8 cellular contexts compared by ENCODE assay signal in the genomic region with DNA sequence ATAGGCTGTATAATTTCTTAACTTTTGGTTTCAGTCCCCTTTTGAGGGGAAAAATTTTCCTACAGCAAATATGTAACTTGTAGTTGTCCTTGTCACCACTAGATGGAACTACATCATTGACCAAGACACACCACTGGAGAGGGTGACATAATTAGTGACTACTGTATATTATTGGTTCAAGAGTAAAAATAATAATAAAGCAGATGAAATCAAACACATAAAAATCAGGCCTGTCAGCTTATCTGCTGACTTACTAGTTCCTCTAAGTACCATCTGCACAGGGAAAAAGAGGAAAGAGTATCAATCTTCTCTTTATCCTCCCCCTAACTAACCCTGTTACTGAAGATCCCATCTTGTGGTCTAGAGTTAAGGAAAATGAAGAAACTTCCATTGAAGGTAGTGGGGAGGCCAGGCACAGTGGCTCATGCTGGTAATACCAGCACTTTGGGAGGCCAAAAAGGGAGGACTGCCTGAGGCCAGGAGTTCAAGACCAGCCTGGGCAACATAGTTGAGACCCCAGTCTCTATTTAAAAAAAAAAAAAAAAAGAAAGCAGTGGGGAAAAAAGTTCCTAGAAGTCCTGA. TPM values are rescaled to one million over a fixed set of nuclear protein-coding genes. Genes with fewer than 3 reads are reported as not detected.
DNase-seq lines count a peak whose midpoint lies in the region; TF ChIP-seq lines count a peak whose summit lies in the region.

No MANE protein-coding gene starts in this region.

- DNase-seq in NCI-H2107 treated with DMSO at 0.1 percent for 48 hours (lab: John Stamatoyannopoulos, UW; ENCODE audit: unreplicated experiment) (peak; percentile 2), NCI-H2107 (lab: John Stamatoyannopoulos, UW) (no peak), H4 (ENCODE audit: low spot score) (peak; percentile 26), LNCaP clone FGC (ENCODE audit: low read depth) (peak; percentile 23), SKM-1 treated with dmso at 0.1 percent for 144 hours (lab: John Stamatoyannopoulos, UW; ENCODE audit: unreplicated experiment) (peak; percentile 35), fibroblast of mammary gland (ENCODE audit: low read depth) (peak; percentile 64), non-pigmented ciliary epithelial cell (ENCODE audit: low read depth) (peak; percentile 14), COLO668 (lab: John Stamatoyannopoulos, UW; ENCODE audit: unreplicated experiment) (no peak)

- H3K4me3 ChIP-seq in LNCaP clone FGC (ENCODE audit: low read depth, low read length) (no peak overlapping the region), fibroblast of mammary gland (ENCODE audit: control insufficient read depth, low read depth, low read length) (no peak overlapping the region)

- peak; percentile 74 for TF ChIP-seq CTCF in LNCaP clone FGC (IDR thresholded peaks at IDR 0.05; ENCODE audit: control insufficient read depth, extremely low read depth, insufficient read depth)
- peak; percentile 77 for TF ChIP-seq CTCF in fibroblast of mammary gland (conservative IDR thresholded peaks at IDR 0.05; ENCODE audit: control insufficient read depth, insufficient read depth, low read depth, low read length)

RNA-seq across cellular contexts. Expression of gene ENOSF1, which starts 29.6 kb away (rescaled TPM):
- 7.6 and 9.0 TPM in 2 replicates for total RNA-seq in H4 (2014; rRNA removed; shearing (Covaris generic))

Comparison
In these comparisons a context has a peak if more than half of its experiments do, and no peak if none do; other contexts are left out.
1. DNase-seq: peak in NCI-H2107 treated with DMSO at 0.1 percent for 48 hours (single experiment), H4 (single experiment), LNCaP clone FGC (single experiment), SKM-1 treated with dmso at 0.1 percent for 144 hours (single experiment), fibroblast of mammary gland (single experiment) and non-pigmented ciliary epithelial cell (single experiment); none in NCI-H2107 (single experiment) and COLO668 (single experiment).